In genomic region chr10:67609996-67610793, GRCh38 we compare ENCODE assay signal across 1 cellular context.
TF ChIP-seq lines count a peak whose summit lies in the region.

No MANE protein-coding gene starts in this region.

TF ChIP-seq in SK-N-SH treated with all-trans-retinoic acid at 6 μM for 48 hours, 23 proteins besides CTCF, POLR2A, EP300 and RAD21 (continued from another document):
- TF ChIP-seq TOX (CRISPR knock-in tag; IDR thresholded peaks at IDR 0.05; ENCODE audit: borderline replicate concordance) (no peak), TCF4 (CRISPR knock-in tag; IDR thresholded peaks at IDR 0.05; ENCODE audit: borderline replicate concordance) (no peak), PATZ1 (CRISPR knock-in tag; IDR thresholded peaks at IDR 0.05; ENCODE audit: borderline replicate concordance) (no peak), ESRRG (CRISPR knock-in tag; IDR thresholded peaks at IDR 0.05) (no peak)
